8 cellular contexts compared by ENCODE assay signal in the genomic region with DNA sequence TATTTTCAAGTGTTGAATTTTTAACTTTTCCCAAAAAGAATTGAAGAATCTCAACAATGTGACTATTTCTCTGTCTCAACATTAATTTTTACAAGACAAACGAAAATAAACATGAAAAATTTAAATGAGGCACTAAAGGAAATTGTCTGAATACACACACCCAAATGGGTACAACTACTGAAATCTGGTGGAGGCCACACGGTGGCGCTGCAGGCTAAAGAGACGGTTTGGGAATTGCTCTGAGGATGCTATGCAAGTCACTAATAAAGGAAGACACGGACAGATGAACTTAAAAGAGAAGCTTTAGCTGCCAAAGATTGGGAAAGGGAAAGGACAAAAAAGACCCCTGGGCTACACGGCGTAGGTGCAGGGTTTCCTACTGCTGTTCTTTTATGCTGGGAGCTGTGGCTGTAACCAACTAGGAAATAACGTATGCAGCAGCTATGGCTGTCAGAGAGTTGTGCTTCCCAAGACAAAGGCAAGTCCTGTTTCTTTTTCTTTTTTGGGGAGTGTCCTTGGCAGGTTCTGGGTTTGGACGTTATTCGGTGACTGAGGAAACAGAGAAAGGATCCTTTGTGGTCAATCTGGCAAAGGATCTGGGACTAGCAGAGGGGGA. TPM values are rescaled to one million over a fixed set of nuclear protein-coding genes. Genes with fewer than 3 reads are reported as not detected.
DNase-seq lines count a peak whose midpoint lies in the region; ATAC-seq and TF ChIP-seq lines count a peak whose summit lies in the region.

PCDHB10 (plus strand) TSS at position 244 of the 616 bp plus-strand sequence; CDS start at position 444, 200 bp downstream.

- TF ChIP-seq CTCF in AG09309 (IDR thresholded peaks at IDR 0.05; ENCODE audit: control insufficient read depth, insufficient read depth, low read depth, low read length, missing control alignments) (peak; percentile 66), GM10248 (IDR thresholded peaks at IDR 0.05; ENCODE audit: control extremely low read depth, extremely low read depth, low read depth, missing control alignments) (peak; percentile 18), PC-3 (conservative IDR thresholded peaks at IDR 0.05; ENCODE audit: low read depth, low read length) (peak; percentile 60), epithelial cell of proximal tubule (conservative IDR thresholded peaks at IDR 0.05; ENCODE audit: low read depth, low read length) (peak; percentile 48)

- H3K4me1 ChIP-seq in PC-3 (ENCODE audit: insufficient read depth, low read length) = no peaks in the 10 kb centered on the region

- H3K9me2 ChIP-seq in PC-3 (replicated peaks; ENCODE audit: low read length) = no peaks in the 10 kb centered on the region

- ATAC-seq in PC-3 (no peak), HG02623 (IDR thresholded peaks at IDR 0.05; ENCODE audit: unreplicated experiment) (no peak)
- no peak for ATAC-seq in effector memory CD8-positive, alpha-beta T cell (replicated peaks)

- H3K9me3 Mint-ChIP-seq in effector memory CD8-positive, alpha-beta T cell = no peaks in the 10 kb centered on the region

- CTCF ChIA-PET in GM10248 (lab: Yijun Ruan, JAX) = interaction anchor here (1.1 kb wide), 2 partner anchors 9 to 128 kb away, joined by 3 to 5 read pairs; partner anchors contain the start of gene PCDHB16
- CTCF ChIA-PET in PC-3 (lab: Charles Lee) = no interaction called here

- POLR2A ChIA-PET in GM10248 (lab: Yijun Ruan, JAX) = no interaction called here
- POLR2A ChIA-PET in PC-3 (lab: Charles Lee; ENCODE audit: unreplicated experiment) = no interaction called here

- no peak within 1 kb of the TSS for H3K4me2 ChIP-seq in PC-3 (ENCODE audit: low read length)

- H3K79me2 ChIP-seq in PC-3 (ENCODE audit: low read length) = no peaks in the 10 kb centered on the region

- no peak within 1 kb of the TSS for H3K27ac ChIP-seq in PC-3 (ENCODE audit: low read length)

- peaks cover 3% of the 10 kb centered on the region; the same call in 1 of the 2 replicates for H3K9me3 ChIP-seq in PC-3 (ENCODE audit: low read length)

- no TSS peak for BruUV-seq in PC-3 (replicated peaks; lab: Mats Ljungman, UMichigan)

- H3K4me3 Mint-ChIP-seq in effector memory CD8-positive, alpha-beta T cell = no peak within 1 kb of the TSS

- H3K36me3 Mint-ChIP-seq in effector memory CD8-positive, alpha-beta T cell (ENCODE audit: insufficient read depth) = peaks cover 2% of the 10 kb centered on the region

- H3K36me3 ChIP-seq in PC-3 (ENCODE audit: low read depth, low read length) = no peaks in the 10 kb centered on the region

- H3K9ac ChIP-seq in PC-3 (ENCODE audit: low read length) = no peak within 1 kb of the TSS

- DNase-seq in AG09309 (ENCODE audit: low read depth) = no peak
- peak; percentile 20 for DNase-seq in GM10248 (ENCODE audit: extremely low spot score)
- DNase-seq in PC-3 = peak; percentile 41
- no peak for DNase-seq in epithelial cell of proximal tubule (ENCODE audit: low read depth)
- DNase-seq in skeletal muscle cell (ENCODE audit: low read depth) = no peak
- no peak for DNase-seq in effector memory CD8-positive, alpha-beta T cell
- no peak for DNase-seq in T-helper 1 cell

- H3K4me1 Mint-ChIP-seq in effector memory CD8-positive, alpha-beta T cell (ENCODE audit: low read depth in 2 of 2) = peaks cover 5 to 6% of the 10 kb centered on the region in 2 donors

- no peaks in the 10 kb centered on the region for H3K27me3 ChIP-seq in PC-3 (ENCODE audit: low read length)

- H3K4me3 ChIP-seq in AG09309 (ENCODE audit: control insufficient read depth, low read depth, low read length) (peak within 1 kb of the TSS; percentile 2; the same call in 1 of the 2 replicates), PC-3 (ENCODE audit: low read length) (no peak within 1 kb of the TSS), epithelial cell of proximal tubule (ENCODE audit: low read depth, low read length) (no peak within 1 kb of the TSS), skeletal muscle cell (ENCODE audit: low read depth, low read length) (peak within 1 kb of the TSS; percentile 17)

- no peak within 1 kb of the TSS for H2AFZ ChIP-seq in PC-3 (ENCODE audit: low read length)

- no peaks in the 10 kb centered on the region for H4K20me1 ChIP-seq in PC-3 (ENCODE audit: low read length)

- intact Hi-C loops in PC-3 (cut with micrococcal nuclease) = no loop called here

- peaks cover 46 to 61% of the 10 kb centered on the region in 2 donors for H3K27me3 Mint-ChIP-seq in effector memory CD8-positive, alpha-beta T cell

- no peaks in the 10 kb centered on the region for H3F3A ChIP-seq in PC-3 (ENCODE audit: low read length, unreplicated experiment)

- no peak within 1 kb of the TSS for H3K27ac Mint-ChIP-seq in effector memory CD8-positive, alpha-beta T cell

RNA-seq across cellular contexts. Expression of gene PCDHB10, which starts in this region (rescaled TPM):
- total RNA-seq in PC-3 (2014; rRNA removed) = 0.33 and 0.35 TPM in 2 replicates
- total RNA-seq in epithelial cell of proximal tubule = under 0.01 TPM in 1 of 2 replicates, not detected in the other

Comparison
In these comparisons a context has a peak if more than half of its experiments do, and no peak if none do; other contexts are left out.
1. Peak in DNase-seq in PC-3; RNA of the gene not detected or under 1 TPM.
2. H3K4me3 ChIP-seq: peak in AG09309 (single experiment) and skeletal muscle cell (single experiment); none in PC-3 (single experiment) and epithelial cell of proximal tubule (single experiment).
3. Peak in every context shown above with its lines, with median percentiles within 50 percentile points of each other: CTCF ChIP-seq.